In genomic region chr15:79046691-79047404, GRCh38 we compare ENCODE assay signal across 22 cellular contexts. TPM values are rescaled to one million over a fixed set of nuclear protein-coding genes. Genes with fewer than 3 reads are reported as not detected.
DNase-seq lines count a peak whose midpoint lies in the region; ATAC-seq, FAIRE-seq and TF ChIP-seq lines count a peak whose summit lies in the region.
"Had no signal": no experiment of that assay in that cellular context is flagged by ENCODE, and none has a peak within 500 bp of the region (broad histone marks: within the 10 kb centered on the region; RNA-seq: fewer than 3 reads in every experiment).

No MANE protein-coding gene starts in this region.

- H3K9me1 ChIP-seq in K562 (ENCODE audit: control insufficient read depth, insufficient read depth, low read length), result no peaks in the 10 kb centered on the region

- H3K79me2 ChIP-seq in K562 (ENCODE audit: control insufficient read depth, insufficient read depth, low read length), result no peaks in the 10 kb centered on the region

- H3K9ac ChIP-seq in K562 (ENCODE audit: insufficient read depth in 1 of 2, low read depth in 2 of 2, low read length in 2 of 2), result no peak overlapping the region
- H3K9ac ChIP-seq: GM23248 had no signal

- no peak overlapping the region for H3K27ac ChIP-seq in K562 (ENCODE audit: extremely low read depth, low read depth, low read length)
- H3K27ac ChIP-seq: GM23248 had no signal

- no peaks in the 10 kb centered on the region for H3K36me3 ChIP-seq in K562 (ENCODE audit: control insufficient read depth, insufficient read depth, low read length)
- H3K36me3 ChIP-seq: BE2C had no signal

- H3K9me3 ChIP-seq in K562 (replicated peaks; ENCODE audit: control insufficient read depth, insufficient read depth, low read depth, low read length), result no peaks in the 10 kb centered on the region
- H3K9me3 ChIP-seq: BE2C had no signal

- TF ChIP-seq CTCF in K562 (IDR thresholded peaks at IDR 0.05 in 2 of 3, conservative IDR thresholded peaks at IDR 0.05 in 1 of 3; ENCODE audit: insufficient read depth in 2 of 3, low read depth in 1 of 3, low read length in 3 of 3), result no peak

- H3K4me3 ChIP-seq in K562, result no peak overlapping the region
- H3K4me3 ChIP-seq: GM23248 had no signal

- TF ChIP-seq POLR2A in K562 (conservative IDR thresholded peaks at IDR 0.05) (no peak), GM12892 (IDR thresholded peaks at IDR 0.05; ENCODE audit: low read depth, low read length) (no peak)

- TF ChIP-seq EP300 in K562 (IDR thresholded peaks at IDR 0.05; ENCODE audit: low read length), result no peak

- no peak for TF ChIP-seq RAD21 in K562 (CRISPR knock-in tag; conservative IDR thresholded peaks at IDR 0.05 in 1 of 2, IDR thresholded peaks at IDR 0.05 in 1 of 2)

- in situ Hi-C loops in K562 (cut with MboI), result no loop called here

- ATAC-seq in K562 (no peak), GM19397 (IDR thresholded peaks at IDR 0.05; ENCODE audit: unreplicated experiment) (no peak)

- peaks cover 3 to 39% of the 10 kb centered on the region in 2 experiments; a peak in 4 of 5 replicates for H3K27me3 ChIP-seq in K562 (ENCODE audit: control insufficient read depth in 2 of 2, insufficient read depth in 2 of 2, low read length in 2 of 2)
- H3K27me3 ChIP-seq: BE2C had no signal

- POLR2A ChIA-PET in K562 (lab: Yijun Ruan, JAX), result interaction anchor here (0.9 to 1.1 kb wide), 2 partner anchors 138 to 528 kb away, joined by 3 read pairs; no protein-coding TSS in a partner anchor

- H3K4me2 ChIP-seq in K562 (ENCODE audit: insufficient read depth, low read length), result no peak overlapping the region

- H3K4me1 ChIP-seq in K562 (replicated peaks in 1 of 2; ENCODE audit: control insufficient read depth in 2 of 2, insufficient read depth in 2 of 2, low read length in 2 of 2), result no peaks in the 10 kb centered on the region
- H3K4me1 ChIP-seq: BE2C had no signal

- H2AFZ ChIP-seq in K562 (ENCODE audit: low read depth, low read length), result no peak overlapping the region
- H2AFZ ChIP-seq: GM23248 had no signal

- BruUV-seq in K562 (replicated peaks; lab: Mats Ljungman, UMichigan), result no TSS peak

- peaks cover 3% of the 10 kb centered on the region; the same call in 1 of the 2 replicates for H4K20me1 ChIP-seq in K562 (replicated peaks; ENCODE audit: control insufficient read depth, insufficient read depth, low read length)

- intact Hi-C loops in K562 (cut with micrococcal nuclease), result no loop called here
- intact Hi-C loops in posterior vena cava (cut with DNase I), result no loop called here

- WGBS in K562 (ENCODE audit: insufficient coverage, low coverage, missing lambda C conversion rate), result 2% methylated on average over 15 of the region's 19 CpGs

- FAIRE-seq in K562 (lab: Jason Lieb, UNC) (no peak), urothelium cell line (lab: Jason Lieb, UNC) (no peak), GM12892 (lab: Jason Lieb, UNC) (no peak)
- FAIRE-seq: A204.1, H54 had no signal

- CTCF ChIA-PET in K562 (lab: Yijun Ruan, JAX; ENCODE audit: low intra/inter-chr PET ratio), result no interaction called here

- DNase-seq in activated effector memory CD4-positive, alpha-beta T cell treated with anti-CD3 and anti-CD28 coated beads, Interleukin-2, amount 50 U/mL, for 16 hours, result peak; percentile 33
- DNase-seq in activated effector memory CD4-positive, alpha-beta T cell treated with Interleukin-2 at 50 U/mL for 16 hours, result no peak
- DNase-seq in K562 (ENCODE audit: extremely low read depth in 1 of 4, low spot score in 3 of 4) (no peak), posterior vena cava (ENCODE audit: low spot score) (peak; percentile 67), urothelium cell line (ENCODE audit: low spot score) (no peak), GM12892 (ENCODE audit: insufficient read length) (no peak)
- DNase-seq: ACHN; BE2C; C1 segment of cervical spinal cord; CD4-positive, CD25-positive, alpha-beta regulatory T cell; CD8-positive, alpha-beta memory T cell; COR-L47; DMS 273 treated with DMSO at 0.1 percent for 48 hours; DMS79; GDM1; GM23248; HCEC 1CT; KBM-7 had no signal

TF ChIP-seq in K562, 482 proteins besides CTCF, POLR2A, EP300 and RAD21:
- TF ChIP-seq GABPA (tag; conservative IDR thresholded peaks at IDR 0.05; ENCODE audit: low read depth) (0 out of 2 replicates have a peak, but pooled peaks have one; percentile 22), RHOXF2B (CRISPR knock-in tag; conservative IDR thresholded peaks at IDR 0.05) (no peak), RBM25 (IDR thresholded peaks at IDR 0.05; ENCODE audit: low read depth, low read length, severe bottlenecking) (peak; percentile 43), NRF1 (conservative IDR thresholded peaks at IDR 0.05 in 1 of 2, IDR thresholded peaks at IDR 0.05 in 1 of 2) (peak; percentile 22 to 39; a peak in 1 of 4 replicates)
TF ChIP-seq in K562: peak in this region for 3.

RNA-seq across cellular contexts. Expression of gene RASGRF1, which starts 43.7 kb away (rescaled TPM):
- 0.46 and 0.53 TPM in 2 replicates for total RNA-seq in K562 (2011; cell fraction: chromatin; rRNA removed; ENCODE audit: low replicate concordance)
- total RNA-seq in K562 (2011; cell fraction: nucleolus; rRNA removed), result 0.13 and 0.17 TPM in 2 replicates
- total RNA-seq in K562 (2011; cell fraction: nucleoplasm; rRNA removed), result 1.5 TPM in 1 of 2 replicates, not detected in the other
- total RNA-seq in K562 (2014; rRNA removed) (not detected in 2 replicates), K562 (2014; rRNA removed; fragmentation: Illumina TruSeq; extraction: Trizol) (0.04 TPM in 1 of 2 replicates, not detected in the other), K562 (2015; rRNA removed; fragmentation: Illumina TruSeq; extraction: Trizol) (0.04 TPM in 2 replicates), K562 (2021) (0.58 TPM in 1 of 2 replicates, not detected in the other), posterior vena cava (under 1 TPM; 0.09 to 0.10 TPM)
- polyA plus RNA-seq in K562 (2011; rRNA removed) (0.03 and 0.07 TPM in 2 replicates), K562 (2014; fragmentation: Illumina TruSeq; extraction: Trizol) (0.04 and 0.16 TPM in 2 replicates), K562 (2014; fragmentation: Nextera tagmentation; extraction: Ambion mirVana) (under 1 TPM; 0.03 to 0.06 TPM), K562 (2014; rRNA removed) (0.40 TPM in 1 of 2 replicates, not detected in the other)
- 0.03 and 0.07 TPM in 2 replicates for polyA plus RNA-seq in K562 (2011; cell fraction: cytosol; rRNA removed)
- 0.11 and 0.61 TPM in 2 replicates for polyA plus RNA-seq in K562 (2011; cell fraction: nucleus; rRNA removed)
- polyA plus RNA-seq in K562 (2012), result 0.08 and 0.22 TPM in 2 replicates
- 0.88 TPM in 1 of 2 replicates, not detected in the other for polyA minus RNA-seq in K562 (2011; rRNA and poly(A)+ RNA removed)
- not detected in 2 replicates for polyA minus RNA-seq in K562 (2011; cell fraction: cytosol; rRNA and poly(A)+ RNA removed)
- 0.27 TPM in 1 of 2 replicates, not detected in the other for polyA minus RNA-seq in K562 (2011; cell fraction: nucleus; rRNA and poly(A)+ RNA removed)
- polyA plus RNA-seq in GM12892 (2012; ENCODE audit: missing spikeins), result 4.3 TPM
- total RNA-seq: CD4-positive, CD25-positive, alpha-beta regulatory T cell; CD8-positive, alpha-beta memory T cell; Daoy; GM23248 had no signal
- polyA plus RNA-seq: CD4-positive, CD25-positive, alpha-beta regulatory T cell; CD8-positive, alpha-beta memory T cell; GM23248 had no signal

Comparison
In these comparisons a context has a peak if more than half of its experiments do, and no peak if none do; other contexts are left out.
1. DNase-seq: peak in activated effector memory CD4-positive, alpha-beta T cell treated with anti-CD3 and anti-CD28 coated beads, Interleukin-2, amount 50 U/mL, for 16 hours (single experiment) and posterior vena cava (single experiment); none in activated effector memory CD4-positive, alpha-beta T cell treated with Interleukin-2 at 50 U/mL for 16 hours (single experiment), K562 (0 of 4), urothelium cell line (single experiment) and GM12892 (single experiment).